Comparison of ENCODE assay signal across 35 cellular contexts in the genomic region with DNA sequence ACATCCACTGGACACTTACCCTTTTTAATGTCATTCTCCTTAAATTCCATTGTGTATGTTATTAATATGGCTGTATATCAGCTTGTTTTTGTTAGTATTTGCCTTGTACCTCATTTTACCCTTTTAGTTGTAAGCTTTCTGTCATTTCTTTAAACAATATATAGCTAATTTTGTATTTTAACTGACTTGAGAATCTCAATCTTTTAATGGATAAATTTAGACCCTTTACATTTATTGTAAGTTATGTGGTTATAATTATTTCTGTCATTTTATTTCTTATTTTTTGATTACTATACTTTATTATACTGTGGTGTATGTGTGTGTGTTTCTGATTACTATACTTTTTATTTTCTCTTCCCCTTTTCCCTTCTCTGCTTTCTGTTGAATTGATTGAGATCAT.
"Had no signal": no experiment of that assay in that cellular context is flagged by ENCODE, and none has a peak within 500 bp of the region (broad histone marks: within the 10 kb centered on the region; RNA-seq: fewer than 3 reads in every experiment).

No MANE protein-coding gene starts in this region.

- H3K9me3 ChIP-seq: MG63 had no signal

- H3K27me3 ChIP-seq: MG63 had no signal

- DNase-seq: Karpas-422, Kasumi-1, MG63, MM.1S, MV-4-11, NCI-H1048, NCI-H1092, NCI-H1092 treated with DMSO at 0.1 percent for 48 hours, NCI-H1105, NCI-H1105 treated with DMSO at 0.1 percent for 48 hours, NCI-H1417, NCI-H1417 treated with DMSO at 0.1 percent for 48 hours, NCI-H1436, NCI-H1436 treated with DMSO at 0.1 percent for 48 hours, NCI-H146, NCI-H1694, NCI-H1694 treated with DMSO at 0.1 percent for 48 hours, NCI-H187, NCI-H187 treated with DMSO at 0.1 percent for 48 hours, NCI-H1930, NCI-H2029, NCI-H2029 treated with DMSO at 0.1 percent for 48 hours, NCI-H2081, NCI-H2081 treated with DMSO at 0.1 percent for 48 hours, NCI-H2107, NCI-H2171, NCI-H2171 treated with DMSO at 0.1 percent for 48 hours, NCI-H2227 treated with DMSO at 0.1 percent for 48 hours, NCI-H226, NCI-H345, NCI-H446, NCI-H446 treated with DMSO at 0.1 percent for 48 hours, NCI-H510A, NCI-H510A treated with DMSO at 0.1 percent for 48 hours, NCI-H524 had no signal

- H3K4me3 ChIP-seq: MG63 had no signal

- H3K36me3 ChIP-seq: MG63 had no signal
